ENCODE assay signal across 23 cellular contexts in genomic region chr18:2380101-2380500, GRCh38.
"Had no signal": no experiment of that assay in that cellular context is flagged by ENCODE, and none has a peak within 500 bp of the region (broad histone marks: within the 10 kb centered on the region; RNA-seq: fewer than 3 reads in every experiment).

No MANE protein-coding gene starts in this region.

- H3K27ac ChIP-seq: coronary artery, dorsolateral prefrontal cortex, esophagus muscularis mucosa, foreskin keratinocyte, heart left ventricle, hepatocyte, left lung, lower lobe of right lung had no signal

- DNase-seq: dermis blood vessel endothelial cell; dorsolateral prefrontal cortex; effector CD4-positive, alpha-beta T cell; effector memory CD4-positive, alpha-beta T cell; foreskin keratinocyte; heart left ventricle; hypothalamus; immature natural killer cell; islet precursor cell; kidney; kidney glomerular epithelial cell; left colon; left lung; left ventricle myocardium superior; lower lobe of right lung; mesenchymal stem cell; midbrain; naive thymus-derived CD4-positive, alpha-beta T cell had no signal

- H3K36me3 Mint-ChIP-seq: immature natural killer cell; naive thymus-derived CD4-positive, alpha-beta T cell had no signal

- H3K27me3 ChIP-seq: esophagus muscularis mucosa, foreskin keratinocyte, hepatocyte, left lung had no signal

- H3K36me3 ChIP-seq: esophagus muscularis mucosa, heart left ventricle, left lung, lower lobe of right lung had no signal

- ATAC-seq: foreskin keratinocyte; heart left ventricle; left colon; left lung; left ventricle myocardium superior; lower lobe of right lung; naive thymus-derived CD4-positive, alpha-beta T cell had no signal

- H3K4me2 ChIP-seq: hepatocyte had no signal

- H3K9me3 ChIP-seq: esophagus muscularis mucosa, heart left ventricle, left lung, lower lobe of right lung had no signal

- H3K27ac Mint-ChIP-seq: immature natural killer cell; naive thymus-derived CD4-positive, alpha-beta T cell had no signal

- FAIRE-seq: colon, endothelial cell of umbilical vein had no signal

- H3K4me1 ChIP-seq: esophagus muscularis mucosa, foreskin keratinocyte, heart left ventricle, left lung, lower lobe of right lung had no signal

- H3K4me3 ChIP-seq: coronary artery, dorsolateral prefrontal cortex, esophagus muscularis mucosa, heart left ventricle, hepatocyte, left lung, lower lobe of right lung had no signal

- H3K4me3 Mint-ChIP-seq: immature natural killer cell; naive thymus-derived CD4-positive, alpha-beta T cell had no signal

- H3K4me1 Mint-ChIP-seq: immature natural killer cell; naive thymus-derived CD4-positive, alpha-beta T cell had no signal

- H3K79me2 ChIP-seq: hepatocyte had no signal

- H2AFZ ChIP-seq: hepatocyte had no signal
